9 cellular contexts compared by ENCODE assay signal in genomic region chr5:139975306-139975705, GRCh38.
"Had no signal": no experiment of that assay in that cellular context is flagged by ENCODE, and none has a peak within 500 bp of the region (broad histone marks: within the 10 kb centered on the region; RNA-seq: fewer than 3 reads in every experiment).

No MANE protein-coding gene starts in this region.

- H3K36me3 ChIP-seq: thoracic aorta had no signal

- ATAC-seq: esophagus mucosa had no signal

- H3K27ac ChIP-seq: thoracic aorta had no signal

- H3K9me3 ChIP-seq: thoracic aorta had no signal

- DNase-seq: activated CD4-positive, alpha-beta T cell treated with anti-CD3 and anti-CD28 coated beads, Interleukin-2, amount 10 ng/mL, durations not matched to agents 7 days and 5 days; activated naive CD4-positive, alpha-beta T cell; activated naive CD8-positive, alpha-beta T cell treated with anti-CD3 and anti-CD28 coated beads, Interleukin-2, amount 10 ng/mL, durations not matched to agents 7 days and 5 days; activated T-cell treated with anti-CD3 and anti-CD28 coated beads for 4 hours; hypothalamus; midbrain; stimulated activated CD4-positive, alpha-beta T cell treated with anti-CD3 and anti-CD28 coated beads, Interleukin-1b, Interleukin-23, amount 100 ng/mL, for 48 hours had no signal

- H3K4me3 ChIP-seq: thoracic aorta had no signal
